In genomic region chr10:35367991-35368390, GRCh38 we compare ENCODE assay signal across 16 cellular contexts.
"Had no signal": no experiment of that assay in that cellular context is flagged by ENCODE, and none has a peak within 500 bp of the region (broad histone marks: within the 10 kb centered on the region; RNA-seq: fewer than 3 reads in every experiment).

No MANE protein-coding gene starts in this region.

- H3K27ac Mint-ChIP-seq: activated T-helper 2 cell treated with anti-CD3 and anti-CD28 coated beads, Interferon-gamma antibody, Interleukin-2, Interleukin-4, amounts not matched to agents 10 μg/mL and 5 μg/mL and 100 μg/mL, durations not matched to agents 14 hours and 24 hours and 36 hours; stimulated activated naive B cell treated with anti-CD40 and anti-IgM and Interleukin-4, amounts not matched to agents 10 μg/mL and 1 μg/mL and 100 μg/mL, for 72 hours had no signal

- ATAC-seq: activated naive CD4-positive, alpha-beta T cell treated with anti-CD3 and anti-CD28 coated beads, Interleukin-2, amount 50 U/mL, for 72 hours had no signal

- DNase-seq: activated T-cell treated with anti-CD3 and anti-CD28 coated beads for 4 hours; brain microvascular endothelial cell; cerebellar nuclear complex; effector memory CD4-positive, alpha-beta T cell; foreskin fibroblast; glutamatergic neuron; natural killer cell; SK-N-SH; stimulated activated naive B cell treated with anti-CD40 and anti-IgM and Interleukin-4, amounts not matched to agents 10 μg/mL and 1 μg/mL and 100 μg/mL, for 72 hours; T-helper 9 cell had no signal

- H3K4me2 ChIP-seq: SK-N-SH had no signal

- H3K4me3 Mint-ChIP-seq: natural killer cell; stimulated activated naive B cell treated with anti-CD40 and anti-IgM and Interleukin-4, amounts not matched to agents 10 μg/mL and 1 μg/mL and 100 μg/mL, for 72 hours had no signal

- H3K27ac ChIP-seq: brain microvascular endothelial cell, prostate gland had no signal

- H3K9me3 ChIP-seq: prostate gland, SK-N-SH, tibial nerve, vagina had no signal

- H3K9me3 Mint-ChIP-seq: activated naive CD4-positive, alpha-beta T cell treated with anti-CD3 and anti-CD28 coated beads, Interleukin-2, amount 50 U/mL, for 72 hours; activated T-helper 2 cell treated with anti-CD3 and anti-CD28 coated beads, Interferon-gamma antibody, Interleukin-2, Interleukin-4, amounts not matched to agents 10 μg/mL and 5 μg/mL and 100 μg/mL, durations not matched to agents 14 hours and 24 hours and 36 hours; natural killer cell; stimulated activated naive B cell treated with anti-CD40 and anti-IgM and Interleukin-4, amounts not matched to agents 10 μg/mL and 1 μg/mL and 100 μg/mL, for 72 hours; T-cell had no signal

- H3K27me3 ChIP-seq: brain microvascular endothelial cell, tibial nerve, vagina had no signal

- H3K4me3 ChIP-seq: prostate gland, tibial nerve, vagina had no signal

- H3K36me3 Mint-ChIP-seq: activated naive CD4-positive, alpha-beta T cell treated with anti-CD3 and anti-CD28 coated beads, Interleukin-2, amount 50 U/mL, for 72 hours; natural killer cell had no signal

- H3K36me3 ChIP-seq: brain microvascular endothelial cell, prostate gland, vagina had no signal

- H3K9me2 ChIP-seq: SK-N-SH had no signal

- H3K27me3 Mint-ChIP-seq: stimulated activated naive B cell treated with anti-CD40 and anti-IgM and Interleukin-4, amounts not matched to agents 10 μg/mL and 1 μg/mL and 100 μg/mL, for 72 hours; T-cell had no signal
